Comparison of ENCODE assay signal across 1 cellular context in genomic region chr6:139449611-139450000, GRCh38.
TF ChIP-seq lines count a peak whose summit lies in the region.

No MANE protein-coding gene starts in this region.

TF ChIP-seq in K562, 482 proteins besides CTCF, POLR2A, EP300 and RAD21 (continued from another document and continues in another):
- TF ChIP-seq, protein P1, sequence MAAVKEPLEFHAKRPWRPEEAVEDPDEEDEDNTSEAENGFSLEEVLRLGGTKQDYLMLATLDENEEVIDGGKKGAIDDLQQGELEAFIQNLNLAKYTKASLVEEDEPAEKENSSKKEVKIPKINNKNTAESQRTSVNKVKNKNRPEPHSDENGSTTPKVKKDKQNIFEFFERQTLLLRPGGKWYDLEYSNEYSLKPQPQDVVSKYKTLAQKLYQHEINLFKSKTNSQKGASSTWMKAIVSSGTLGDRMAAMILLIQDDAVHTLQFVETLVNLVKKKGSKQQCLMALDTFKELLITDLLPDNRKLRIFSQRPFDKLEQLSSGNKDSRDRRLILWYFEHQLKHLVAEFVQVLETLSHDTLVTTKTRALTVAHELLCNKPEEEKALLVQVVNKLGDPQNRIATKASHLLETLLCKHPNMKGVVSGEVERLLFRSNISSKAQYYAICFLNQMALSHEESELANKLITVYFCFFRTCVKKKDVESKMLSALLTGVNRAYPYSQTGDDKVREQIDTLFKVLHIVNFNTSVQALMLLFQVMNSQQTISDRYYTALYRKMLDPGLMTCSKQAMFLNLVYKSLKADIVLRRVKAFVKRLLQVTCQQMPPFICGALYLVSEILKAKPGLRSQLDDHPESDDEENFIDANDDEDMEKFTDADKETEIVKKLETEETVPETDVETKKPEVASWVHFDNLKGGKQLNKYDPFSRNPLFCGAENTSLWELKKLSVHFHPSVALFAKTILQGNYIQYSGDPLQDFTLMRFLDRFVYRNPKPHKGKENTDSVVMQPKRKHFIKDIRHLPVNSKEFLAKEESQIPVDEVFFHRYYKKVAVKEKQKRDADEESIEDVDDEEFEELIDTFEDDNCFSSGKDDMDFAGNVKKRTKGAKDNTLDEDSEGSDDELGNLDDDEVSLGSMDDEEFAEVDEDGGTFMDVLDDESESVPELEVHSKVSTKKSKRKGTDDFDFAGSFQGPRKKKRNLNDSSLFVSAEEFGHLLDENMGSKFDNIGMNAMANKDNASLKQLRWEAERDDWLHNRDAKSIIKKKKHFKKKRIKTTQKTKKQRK (IDR thresholded peaks at IDR 0.05; ENCODE audit: borderline replicate concordance, low read depth, low read length): no peak
- TF ChIP-seq TRIM24 (IDR thresholded peaks at IDR 0.05) (peak in 1 of 2 experiments; percentile 60; a peak in 1 of 4 replicates), EP400 (IDR thresholded peaks at IDR 0.05) (peak; percentile 43; the same call in 1 of the 2 replicates), HMGN3 (IDR thresholded peaks at IDR 0.05; ENCODE audit: borderline replicate concordance, extremely low read depth, insufficient read length, low read depth, low read length) (no peak), MLLT1 (IDR thresholded peaks at IDR 0.05) (peak in 1 of 2 experiments; percentile 63; a peak in 2 of 4 replicates), TBL1XR1 (IDR thresholded peaks at IDR 0.05; ENCODE audit: low read length in 2 of 2) (no peak), SIN3B (IDR thresholded peaks at IDR 0.05; ENCODE audit: low read depth) (no peak), MYBL2 (IDR thresholded peaks at IDR 0.05; ENCODE audit: low read depth) (no peak; the same call in 1 of the 2 replicates), MYBL2 (CRISPR knock-in tag; IDR thresholded peaks at IDR 0.05; ENCODE audit: borderline replicate concordance) (no peak), PTBP1 (IDR thresholded peaks at IDR 0.05; ENCODE audit: low read depth, low read length) (no peak), THRAP3 (IDR thresholded peaks at IDR 0.05; ENCODE audit: borderline replicate concordance) (0 out of 2 replicates have a peak, but pooled peaks have one; percentile 32), CBFA2T3 (IDR thresholded peaks at IDR 0.05) (peak; percentile 78), NFE2L1 (tag; IDR thresholded peaks at IDR 0.05; ENCODE audit: borderline replicate concordance, low read depth) (peak; percentile 57; the same call in 1 of the 2 replicates), MIER1 (IDR thresholded peaks at IDR 0.05; ENCODE audit: low read depth) (peak; percentile 75), NCOR1 (IDR thresholded peaks at IDR 0.05) (peak; percentile 61), MAFG (tag; conservative IDR thresholded peaks at IDR 0.05) (peak; percentile 100), HES1 (IDR thresholded peaks at IDR 0.05; ENCODE audit: low read depth) (no peak), MTA2 (IDR thresholded peaks at IDR 0.05; ENCODE audit: low read depth) (peak; percentile 35; the same call in 1 of the 2 replicates), ETV6 (IDR thresholded peaks at IDR 0.05; ENCODE audit: borderline replicate concordance in 1 of 2, low read depth in 2 of 2, low read length in 1 of 2) (no peak), ETV6 (CRISPR knock-in tag; IDR thresholded peaks at IDR 0.05; ENCODE audit: borderline replicate concordance) (no peak), KDM1A (IDR thresholded peaks at IDR 0.05) (peak; percentile 61 to 72), PPARD (CRISPR knock-in tag; IDR thresholded peaks at IDR 0.05) (no peak), HDAC1 (IDR thresholded peaks at IDR 0.05) (peak; percentile 22 to 25; a peak in 2 of 4 replicates), NR4A1 (CRISPR knock-in tag; IDR thresholded peaks at IDR 0.05) (no peak), NR4A1 (tag; IDR thresholded peaks at IDR 0.05) (no peak), ZNF57 (CRISPR knock-in tag; IDR thresholded peaks at IDR 0.05) (no peak), HDAC2 (IDR thresholded peaks at IDR 0.05) (0 out of 2 replicates have a peak, but pooled peaks have one; percentile 43), MNT (conservative IDR thresholded peaks at IDR 0.05) (peak in 1 of 2 experiments; percentile 6; a peak in 1 of 4 replicates), TAL1 (IDR thresholded peaks at IDR 0.05) (peak; percentile 55), BRD4 (IDR thresholded peaks at IDR 0.05) (no peak), DPF2 (IDR thresholded peaks at IDR 0.05) (peak; percentile 91), SMARCA5 (IDR thresholded peaks at IDR 0.05) (0 out of 2 replicates have a peak, but pooled peaks have one; percentile 66), GTF2F1 (IDR thresholded peaks at IDR 0.05; ENCODE audit: low read depth, low read length) (no peak), FOXM1 (IDR thresholded peaks at IDR 0.05; ENCODE audit: low read depth) (peak; percentile 51; the same call in 1 of the 2 replicates), FOXM1 (CRISPR knock-in tag; IDR thresholded peaks at IDR 0.05; ENCODE audit: low read depth) (no peak), RBM34 (IDR thresholded peaks at IDR 0.05; ENCODE audit: borderline replicate concordance, insufficient read depth, low read length) (no peak), RNF2 (IDR thresholded peaks at IDR 0.05) (no peak), ZNF318 (IDR thresholded peaks at IDR 0.05; ENCODE audit: borderline replicate concordance in 1 of 2, low read depth in 1 of 2) (peak in 1 of 2 experiments; percentile 54; a peak in 1 of 4 replicates), SOX6 (IDR thresholded peaks at IDR 0.05) (0 out of 2 replicates have a peak, but pooled peaks have one; percentile 25), NCOA2 (IDR thresholded peaks at IDR 0.05; ENCODE audit: partially characterized antibody in 2 of 2) (peak in 1 of 2 experiments; percentile 20), TOE1 (IDR thresholded peaks at IDR 0.05; ENCODE audit: borderline replicate concordance) (peak; percentile 61; the same call in 1 of the 2 replicates), TOE1 (CRISPR knock-in tag; IDR thresholded peaks at IDR 0.05; ENCODE audit: borderline replicate concordance, low read depth) (no peak), SMARCE1 (IDR thresholded peaks at IDR 0.05) (peak; percentile 75; the same call in 1 of the 2 replicates)
- TF ChIP-seq, protein P2, sequence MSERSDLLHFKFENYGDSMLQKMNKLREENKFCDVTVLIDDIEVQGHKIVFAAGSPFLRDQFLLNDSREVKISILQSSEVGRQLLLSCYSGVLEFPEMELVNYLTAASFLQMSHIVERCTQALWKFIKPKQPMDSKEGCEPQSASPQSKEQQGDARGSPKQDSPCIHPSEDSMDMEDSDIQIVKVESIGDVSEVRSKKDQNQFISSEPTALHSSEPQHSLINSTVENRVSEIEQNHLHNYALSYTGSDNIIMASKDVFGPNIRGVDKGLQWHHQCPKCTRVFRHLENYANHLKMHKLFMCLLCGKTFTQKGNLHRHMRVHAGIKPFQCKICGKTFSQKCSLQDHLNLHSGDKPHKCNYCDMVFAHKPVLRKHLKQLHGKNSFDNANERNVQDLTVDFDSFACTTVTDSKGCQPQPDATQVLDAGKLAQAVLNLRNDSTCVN (CRISPR knock-in tag; IDR thresholded peaks at IDR 0.05): no peak
- TF ChIP-seq, protein P3, sequence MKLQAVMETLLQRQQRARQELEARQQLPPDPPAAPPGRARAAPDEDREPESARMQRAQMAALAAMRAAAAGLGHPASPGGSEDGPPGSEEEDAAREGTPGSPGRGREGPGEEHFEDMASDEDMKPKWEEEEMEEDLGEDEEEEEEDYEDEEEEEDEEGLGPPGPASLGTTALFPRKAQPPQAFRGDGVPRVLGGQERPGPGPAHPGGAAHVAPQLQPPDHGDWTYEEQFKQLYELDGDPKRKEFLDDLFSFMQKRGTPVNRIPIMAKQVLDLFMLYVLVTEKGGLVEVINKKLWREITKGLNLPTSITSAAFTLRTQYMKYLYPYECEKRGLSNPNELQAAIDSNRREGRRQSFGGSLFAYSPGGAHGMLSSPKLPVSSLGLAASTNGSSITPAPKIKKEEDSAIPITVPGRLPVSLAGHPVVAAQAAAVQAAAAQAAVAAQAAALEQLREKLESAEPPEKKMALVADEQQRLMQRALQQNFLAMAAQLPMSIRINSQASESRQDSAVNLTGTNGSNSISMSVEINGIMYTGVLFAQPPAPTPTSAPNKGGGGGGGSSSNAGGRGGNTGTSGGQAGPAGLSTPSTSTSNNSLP (IDR thresholded peaks at IDR 0.05; ENCODE audit: borderline replicate concordance, low read depth, low read length): peak; percentile 47; the same call in 1 of the 2 replicates
- TF ChIP-seq, protein P4, sequence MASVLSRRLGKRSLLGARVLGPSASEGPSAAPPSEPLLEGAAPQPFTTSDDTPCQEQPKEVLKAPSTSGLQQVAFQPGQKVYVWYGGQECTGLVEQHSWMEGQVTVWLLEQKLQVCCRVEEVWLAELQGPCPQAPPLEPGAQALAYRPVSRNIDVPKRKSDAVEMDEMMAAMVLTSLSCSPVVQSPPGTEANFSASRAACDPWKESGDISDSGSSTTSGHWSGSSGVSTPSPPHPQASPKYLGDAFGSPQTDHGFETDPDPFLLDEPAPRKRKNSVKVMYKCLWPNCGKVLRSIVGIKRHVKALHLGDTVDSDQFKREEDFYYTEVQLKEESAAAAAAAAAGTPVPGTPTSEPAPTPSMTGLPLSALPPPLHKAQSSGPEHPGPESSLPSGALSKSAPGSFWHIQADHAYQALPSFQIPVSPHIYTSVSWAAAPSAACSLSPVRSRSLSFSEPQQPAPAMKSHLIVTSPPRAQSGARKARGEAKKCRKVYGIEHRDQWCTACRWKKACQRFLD (CRISPR knock-in tag; IDR thresholded peaks at IDR 0.05): no peak; the same call in 1 of the 2 replicates
